29 cellular contexts compared by ENCODE assay signal in the genomic region with DNA sequence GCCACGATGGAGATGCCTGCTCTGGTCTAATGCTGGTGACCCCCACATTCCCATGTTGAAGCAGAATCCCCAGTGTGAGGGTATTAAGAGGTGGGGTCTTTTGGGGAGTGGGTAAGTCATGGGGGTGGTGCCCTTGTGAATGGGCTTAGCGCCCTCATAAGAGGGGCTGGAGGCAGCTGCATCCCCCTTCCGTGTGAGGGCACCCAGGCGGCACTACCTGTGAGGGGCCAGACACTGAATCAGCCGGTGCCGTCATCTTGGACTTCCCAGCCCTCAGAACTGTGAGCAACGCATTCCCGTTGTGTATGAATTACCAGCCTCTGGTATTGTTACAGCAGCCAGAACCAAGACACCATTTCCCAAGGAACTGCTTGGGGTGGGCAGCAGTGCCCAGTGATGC.
"Had no signal": no experiment of that assay in that cellular context is flagged by ENCODE, and none has a peak within 500 bp of the region (broad histone marks: within the 10 kb centered on the region; RNA-seq: fewer than 3 reads in every experiment).

No MANE protein-coding gene starts in this region.

- H3K27me3 ChIP-seq: ascending aorta, body of pancreas had no signal

- DNase-seq: activated B cell treated with CpG ODN at 0.5 μM for 24 hours; activated CD4-positive, alpha-beta memory T cell treated with anti-CD3 and anti-CD28 coated beads, Interleukin-2, amount 10 ng/mL, durations not matched to agents 7 days and 5 days; activated CD4-positive, alpha-beta T cell treated with anti-CD3 and anti-CD28 coated beads for 36 hours; activated CD4-positive, alpha-beta T cell treated with anti-CD3 and anti-CD28 coated beads, Interleukin-2, amount 50 U/mL, for 1 hour; activated CD8-positive, alpha-beta memory T cell treated with anti-CD3 and anti-CD28 coated beads, Interleukin-2, amount 50 U/mL, for 4 hours; activated effector memory CD4-positive, alpha-beta T cell treated with anti-CD3 and anti-CD28 coated beads, Interleukin-2, amount 50 U/mL, for 16 hours; activated naive CD4-positive, alpha-beta T cell treated with Interleukin-2 at 50 U/mL for 16 hours; activated naive CD8-positive, alpha-beta T cell treated with anti-CD3 and anti-CD28 coated beads, Interleukin-2, amount 50 U/mL, for 24 hours; activated T-cell treated with anti-CD3 and anti-CD28 coated beads, Interleukin-2, amount 50 U/mL, for 1 hour; amniotic stem cell; body of pancreas; MM.1S; NCI-H1105; NCI-H1436; NCI-H1694 treated with DMSO at 0.1 percent for 48 hours; NCI-H2029 treated with DMSO at 0.1 percent for 48 hours; NCI-H345; NCI-H510A; NCI-H526 treated with DMSO at 0.1 percent for 48 hours; NCI-H82; RPMI8226; T-cell; T-helper 2 cell; T1000 had no signal

- H3K4me1 ChIP-seq: ascending aorta, body of pancreas had no signal

- H3K27ac ChIP-seq: ascending aorta, body of pancreas, SK-N-MC had no signal

- H3K9me3 ChIP-seq: ascending aorta, body of pancreas had no signal

- FAIRE-seq: bronchial epithelial cell, K562, TTC549 had no signal

- H3K36me3 ChIP-seq: ascending aorta had no signal

- ATAC-seq: activated CD4-positive, alpha-beta T cell treated with anti-CD3 and anti-CD28 coated beads for 36 hours; activated naive CD8-positive, alpha-beta T cell treated with anti-CD3 and anti-CD28 coated beads, Interleukin-2, amount 50 U/mL, for 24 hours; body of pancreas; T-cell had no signal

- H3K4me3 ChIP-seq: ascending aorta, body of pancreas, K562, SK-N-MC had no signal
